8 cellular contexts compared by ENCODE assay signal in the genomic region with DNA sequence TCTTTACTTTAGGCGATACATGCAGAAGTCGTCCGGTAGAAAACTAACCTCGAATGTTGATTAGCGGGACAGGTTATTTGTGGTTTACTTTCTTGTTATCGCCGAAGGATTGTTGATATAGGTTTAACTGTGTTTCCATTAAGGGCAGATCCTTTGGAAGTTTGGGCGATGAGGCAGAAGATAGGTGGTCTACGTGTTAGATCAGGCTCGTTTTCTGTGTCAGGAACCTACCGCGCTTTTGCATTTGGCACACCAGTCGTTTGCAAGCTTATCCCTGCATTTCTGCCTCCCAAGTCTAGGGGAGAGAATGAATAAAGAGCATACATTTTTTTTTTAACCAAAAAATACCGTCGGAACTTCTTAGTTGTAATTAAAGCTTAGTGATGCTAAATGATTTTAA. TPM values are rescaled to one million over a fixed set of nuclear protein-coding genes. Genes with fewer than 3 reads are reported as not detected.
DNase-seq lines count a peak whose midpoint lies in the region; ATAC-seq and TF ChIP-seq lines count a peak whose summit lies in the region.
"Had no signal": no experiment of that assay in that cellular context is flagged by ENCODE, and none has a peak within 500 bp of the region (broad histone marks: within the 10 kb centered on the region; RNA-seq: fewer than 3 reads in every experiment).

No MANE protein-coding gene starts in this region.

- CTCF ChIA-PET in CD4-positive, alpha-beta T cell (lab: Charles Lee), result no interaction called here

- no peaks in the 10 kb centered on the region for H3K9me3 ChIP-seq in CD4-positive, alpha-beta T cell (ENCODE audit: control insufficient read depth, low read length)
- no peaks in the 10 kb centered on the region for H3K9me3 ChIP-seq in mucosa of descending colon

- no peaks in the 10 kb centered on the region for H3K27me3 ChIP-seq in CD4-positive, alpha-beta T cell (ENCODE audit: control insufficient read depth, insufficient read depth, low read length)

- no peak for TF ChIP-seq CTCF in CD4-positive, alpha-beta T cell (IDR thresholded peaks at IDR 0.05)
- TF ChIP-seq CTCF in cardiac fibroblast (IDR thresholded peaks at IDR 0.05; ENCODE audit: low read depth, low read length) (no peak), mucosa of descending colon (IDR thresholded peaks at IDR 0.05) (no peak)

- no peaks in the 10 kb centered on the region for H3K9me3 Mint-ChIP-seq in CD4-positive, alpha-beta T cell
- no peaks in the 10 kb centered on the region for H3K9me3 Mint-ChIP-seq in immature natural killer cell

- H3K4me3 ChIP-seq in cardiac fibroblast (replicated peaks in 1 of 2; ENCODE audit: low read depth in 2 of 2, low read length in 2 of 2), result peak overlapping the region; percentile 60 to 80
- H3K4me3 ChIP-seq in mucosa of descending colon, result peak overlapping the region; percentile 32

- no peak for DNase-seq in CD4-positive, alpha-beta T cell
- peak; percentile 2 for DNase-seq in HCEC 1CT
- peak; percentile 14 to 16 for DNase-seq in cardiac fibroblast (ENCODE audit: low read depth in 2 of 2)
- peak in 1 of 3 donors; percentile 5 for DNase-seq in mucosa of descending colon
- DNase-seq in NCI-H187 (lab: John Stamatoyannopoulos, UW), result no peak
- DNase-seq in SHP77 treated with DMSO at 0.1 percent for 48 hours (lab: John Stamatoyannopoulos, UW), result no peak
- no peak for DNase-seq in immature natural killer cell
- DNase-seq: islet precursor cell had no signal

- peak overlapping the region; percentile 100 for H3K27ac Mint-ChIP-seq in CD4-positive, alpha-beta T cell
- H3K27ac Mint-ChIP-seq in immature natural killer cell, result peak overlapping the region in 1 of 6 donors; percentile 100

- H3K27me3 Mint-ChIP-seq in CD4-positive, alpha-beta T cell, result peaks cover 3% of the 10 kb centered on the region
- H3K27me3 Mint-ChIP-seq in immature natural killer cell (ENCODE audit: low read depth in 3 of 3), result peaks cover 0 to 19% (median 0%) of the 10 kb centered on the region in 3 donors

- no peak for ATAC-seq in CD4-positive, alpha-beta T cell (ENCODE audit: poor library complexity)
- no peak for ATAC-seq in mucosa of descending colon

- POLR2A ChIA-PET in CD4-positive, alpha-beta T cell (lab: Charles Lee), result interaction anchor here (0.8 kb wide), 1 partner anchor 49 kb away, joined by 3 read pairs; no protein-coding TSS in a partner anchor

- H3K36me3 Mint-ChIP-seq in CD4-positive, alpha-beta T cell (ENCODE audit: low read depth), result peaks cover 66% of the 10 kb centered on the region
- no peaks in the 10 kb centered on the region for H3K36me3 Mint-ChIP-seq in immature natural killer cell

- H3K4me1 Mint-ChIP-seq in CD4-positive, alpha-beta T cell (ENCODE audit: low read depth), result peaks cover 51% of the 10 kb centered on the region
- no peaks in the 10 kb centered on the region for H3K4me1 Mint-ChIP-seq in immature natural killer cell

- H3K27ac ChIP-seq in CD4-positive, alpha-beta T cell (ENCODE audit: low read depth, low read length), result no peak overlapping the region

- no peaks in the 10 kb centered on the region for H3K36me3 ChIP-seq in mucosa of descending colon (ENCODE audit: low read depth)

- H3K4me1 ChIP-seq in mucosa of descending colon (ENCODE audit: low read depth), result no peaks in the 10 kb centered on the region

- peak overlapping the region; percentile 100 for H3K4me3 Mint-ChIP-seq in CD4-positive, alpha-beta T cell
- H3K4me3 Mint-ChIP-seq in immature natural killer cell, result peak overlapping the region in 1 of 5 donors; percentile 98

- intact Hi-C loops in CD4-positive, alpha-beta T cell (cut with DNase I, micrococcal nuclease), result loop anchor here (1.0 to 10.0 kb wide), 7 partner anchors 7 to 799 kb away; a partner anchor contains a TSS
- intact Hi-C loops in mucosa of descending colon (cut with DNase I, micrococcal nuclease), result no loop called here

RNA-seq across cellular contexts. Expression of a gene that starts 1.2 kb away (rescaled TPM):
- 100 to 1,000 TPM; 421 to 442 TPM for total RNA-seq in CD4-positive, alpha-beta T cell
- 10 to 100 TPM in 2 of 3 donors, not detected in 1; 26.1 to 98.8 TPM for total RNA-seq in mucosa of descending colon
- polyA plus RNA-seq in immature natural killer cell, result under 1 TPM in 1 of 3 donors, not detected in 2; 0.16 TPM

Comparison
In these comparisons a context has a peak if more than half of its experiments do, and no peak if none do; other contexts are left out.
1. DNase-seq: peak in HCEC 1CT (single experiment) and cardiac fibroblast (2 of 2); none in CD4-positive, alpha-beta T cell (0 of 10), NCI-H187 (0 of 2), SHP77 treated with DMSO at 0.1 percent for 48 hours (single experiment) and immature natural killer cell (0 of 3).
2. intact Hi-C loops: an anchor here in CD4-positive, alpha-beta T cell (1.0 to 10.0 kb wide); none called in mucosa of descending colon.